Comparison of ENCODE assay signal across 8 cellular contexts in the genomic region with DNA sequence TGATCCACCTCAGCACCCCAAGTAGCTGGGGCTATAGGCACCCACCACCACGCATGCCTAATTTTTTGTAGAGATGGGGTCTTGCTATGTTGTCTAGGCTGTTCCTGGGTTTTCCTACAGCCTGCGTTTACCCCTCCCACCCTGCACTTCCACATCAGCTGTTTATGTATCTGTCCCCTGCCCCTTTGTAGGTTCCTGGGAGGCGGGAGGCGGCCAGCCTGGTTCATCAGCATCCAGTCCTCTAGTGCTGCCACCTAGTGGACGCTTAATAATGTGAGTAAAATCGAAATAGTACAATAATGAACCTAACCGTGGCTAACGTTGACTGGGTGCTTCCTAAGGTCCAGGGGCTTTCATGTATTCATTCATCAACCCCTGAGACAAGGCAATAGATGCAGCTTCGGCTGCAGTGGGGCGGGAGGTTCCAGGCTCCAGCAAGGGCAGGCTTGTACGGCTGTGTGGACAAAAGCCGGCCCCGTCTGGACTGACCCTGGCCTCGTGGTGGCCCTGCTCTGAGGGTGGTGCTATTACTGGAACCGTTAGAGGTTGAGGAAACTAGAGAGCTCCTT. TPM values are rescaled to one million over a fixed set of nuclear protein-coding genes. Genes with fewer than 3 reads are reported as not detected.
DNase-seq lines count a peak whose midpoint lies in the region; ATAC-seq, FAIRE-seq and TF ChIP-seq lines count a peak whose summit lies in the region.

No MANE protein-coding gene starts in this region.

- FAIRE-seq in HTR-8/SVneo (lab: Jason Lieb, UNC), result peak; percentile 89

- no peaks in the 10 kb centered on the region for H3K9me3 Mint-ChIP-seq in neural crest cell

- no peaks in the 10 kb centered on the region for H3K36me3 ChIP-seq in OCI-LY7 (ENCODE audit: insufficient read depth, low read length)
- no peaks in the 10 kb centered on the region for H3K36me3 ChIP-seq in upper lobe of right lung

- intact Hi-C loops in OCI-LY7 (cut with micrococcal nuclease; ENCODE audit: unreplicated experiment) (no loop called here), upper lobe of right lung (cut with DNase I) (no loop called here)

- peak; percentile 84 for ATAC-seq in upper lobe of right lung
- ATAC-seq in HG03378 (IDR thresholded peaks at IDR 0.05; ENCODE audit: unreplicated experiment), result no peak

- peak overlapping the region; percentile 52 for H3K4me2 ChIP-seq in OCI-LY7 (ENCODE audit: low read length)

- H3K4me1 ChIP-seq in OCI-LY7 (ENCODE audit: insufficient read depth, low read length, poor library complexity, severe bottlenecking) (peaks cover 8% of the 10 kb centered on the region), upper lobe of right lung (no peaks in the 10 kb centered on the region)

- H4K20me1 ChIP-seq in OCI-LY7 (ENCODE audit: insufficient read depth, low read length), result no peaks in the 10 kb centered on the region

- no peak overlapping the region for H3K27ac Mint-ChIP-seq in neural crest cell (ENCODE audit: unreplicated experiment)

- BruUV-seq in OCI-LY7 (replicated peaks; lab: Mats Ljungman, UMichigan), result no TSS peak

- DNase-seq in D341Med (ENCODE audit: low spot score) (peak; percentile 83), HTR-8/SVneo (ENCODE audit: insufficient read length, low spot score) (peak; percentile 78), OCI-LY7 (ENCODE audit: low spot score) (peak; percentile 89), activated T-cell treated with anti-CD3 and anti-CD28 coated beads for 48 hours (ENCODE audit: low read depth) (peak; percentile 20), fibroblast of mammary gland (ENCODE audit: low read depth) (peak; percentile 70), neural crest cell (ENCODE audit: low read depth, low spot score) (peak; percentile 87), upper lobe of right lung (peak; percentile 71)

- POLR2A ChIA-PET in OCI-LY7 (lab: Charles Lee), result interaction anchor here (0.6 to 0.8 kb wide), 3 partner anchors 57 to 790 kb away, joined by 3 to 6 read pairs (median 3); no protein-coding TSS in a partner anchor

- H3K9me2 ChIP-seq in OCI-LY7 (ENCODE audit: insufficient read depth, low read length), result no peaks in the 10 kb centered on the region

- H3K9me3 ChIP-seq in OCI-LY7 (ENCODE audit: low read length), result no peaks in the 10 kb centered on the region
- H3K9me3 ChIP-seq in upper lobe of right lung, result no peaks in the 10 kb centered on the region

- no peaks in the 10 kb centered on the region for H3K79me2 ChIP-seq in OCI-LY7 (ENCODE audit: insufficient read depth, low read depth, low read length)

- H3K4me1 Mint-ChIP-seq in neural crest cell, result peaks cover 26% of the 10 kb centered on the region

- H3K4me3 ChIP-seq in OCI-LY7 (ENCODE audit: low read depth, low read length, poor library complexity, severe bottlenecking) (peak overlapping the region; percentile 34), fibroblast of mammary gland (ENCODE audit: control insufficient read depth, low read depth, low read length) (no peak overlapping the region), upper lobe of right lung (no peak overlapping the region)

- TF ChIP-seq CTCF in OCI-LY7 (conservative IDR thresholded peaks at IDR 0.05; ENCODE audit: low read length), result peak; percentile 84
- TF ChIP-seq CTCF in fibroblast of mammary gland (conservative IDR thresholded peaks at IDR 0.05; ENCODE audit: control insufficient read depth, insufficient read depth, low read depth, low read length), result peak; percentile 73
- TF ChIP-seq CTCF in neural crest cell (conservative IDR thresholded peaks at IDR 0.05), result peak; percentile 78
- peak; percentile 70 for TF ChIP-seq CTCF in upper lobe of right lung (IDR thresholded peaks at IDR 0.05)

- H3K27me3 ChIP-seq in upper lobe of right lung, result no peaks in the 10 kb centered on the region

- no peaks in the 10 kb centered on the region for H3K27me3 Mint-ChIP-seq in neural crest cell (ENCODE audit: low read depth)

- CTCF ChIA-PET in OCI-LY7 (lab: Charles Lee; ENCODE audit: unreplicated experiment), result interaction anchor here (0.6 to 0.8 kb wide), 2 partner anchors 47 to 244 kb away, joined by 3 read pairs; no protein-coding TSS in a partner anchor

- peak overlapping the region; percentile 80; the same call in 1 of the 2 replicates for H2AFZ ChIP-seq in OCI-LY7 (ENCODE audit: low read length)

- peak overlapping the region; percentile 67 for H3K4me3 Mint-ChIP-seq in neural crest cell

- no peak overlapping the region for H3K27ac ChIP-seq in OCI-LY7 (ENCODE audit: low read depth, low read length, poor library complexity, severe bottlenecking)
- H3K27ac ChIP-seq in upper lobe of right lung, result no peak overlapping the region

- no peaks in the 10 kb centered on the region for H3K36me3 Mint-ChIP-seq in neural crest cell (ENCODE audit: low read depth)

RNA-seq across cellular contexts. Expression of gene LCTL, which starts 1.2 kb away (rescaled TPM):
- not detected in 2 replicates for total RNA-seq in OCI-LY7 (2014; rRNA removed; shearing (Covaris generic))
- total RNA-seq in OCI-LY7 (2022) (not detected in 2 replicates), neural crest cell (2.1 and 2.7 TPM in 2 replicates), upper lobe of right lung (not detected)

Comparison
In these comparisons a context has a peak if more than half of its experiments do, and no peak if none do; other contexts are left out.
1. DNase-seq: peak in every context shown above with its lines; median percentile 89 in OCI-LY7; 87 in neural crest cell; 83 in D341Med; 78 in HTR-8/SVneo; 71 in upper lobe of right lung; 70 in fibroblast of mammary gland; 20 in activated T-cell treated with anti-CD3 and anti-CD28 coated beads for 48 hours.